12 cellular contexts compared by ENCODE assay signal in genomic region chr12:121663610-121663929, GRCh38. TPM values are rescaled to one million over a fixed set of nuclear protein-coding genes. Genes with fewer than 3 reads are reported as not detected.
DNase-seq lines count a peak whose midpoint lies in the region; ATAC-seq and TF ChIP-seq lines count a peak whose summit lies in the region.
"Had no signal": no experiment of that assay in that cellular context is flagged by ENCODE, and none has a peak within 500 bp of the region (broad histone marks: within the 10 kb centered on the region; RNA-seq: fewer than 3 reads in every experiment).

No MANE protein-coding gene starts in this region.

- H2AK5ac ChIP-seq in trophoblast cell (ENCODE audit: low read length): no peak overlapping the region

- no peak overlapping the region for H2BK12ac ChIP-seq in trophoblast cell (ENCODE audit: low read length)

- H3K4me1 ChIP-seq in OCI-LY1 (ENCODE audit: insufficient read depth, low read length, severe bottlenecking) (peaks cover 39% of the 10 kb centered on the region), trophoblast cell (ENCODE audit: control insufficient read depth in 1 of 2, insufficient read depth in 2 of 2, low read length in 2 of 2) (peaks cover 7 to 10% of the 10 kb centered on the region in 2 experiments)
- H3K4me1 ChIP-seq: parathyroid adenoma had no signal

- peaks cover 74% of the 10 kb centered on the region for H3K4me1 Mint-ChIP-seq in activated naive CD4-positive, alpha-beta T cell treated with anti-CD3 and anti-CD28 coated beads for 36 hours (ENCODE audit: low read depth)
- peaks cover 77% of the 10 kb centered on the region for H3K4me1 Mint-ChIP-seq in dendritic cell treated with granulocyte-macrophage colony-stimulating factor and Interleukin-4, amounts not matched to agents 40 ng/mL and 50 ng/mL, for 4 days (ENCODE audit: low read depth)
- peaks cover 92% of the 10 kb centered on the region for H3K4me1 Mint-ChIP-seq in stimulated activated naive CD8-positive, alpha-beta T cell treated with anti-CD3 and anti-CD28 coated beads, Interleukin-15, amount 100 ng/mL, for 72 hours

- no peaks in the 10 kb centered on the region for H3K9me3 Mint-ChIP-seq in activated naive CD4-positive, alpha-beta T cell treated with anti-CD3 and anti-CD28 coated beads for 36 hours
- H3K9me3 Mint-ChIP-seq in activated naive CD4-positive, alpha-beta T cell treated with anti-CD3 and anti-CD28 coated beads, Interleukin-2, amount 50 U/mL, for 72 hours: no peaks in the 10 kb centered on the region
- H3K9me3 Mint-ChIP-seq in dendritic cell treated with granulocyte-macrophage colony-stimulating factor and Interleukin-4, amounts not matched to agents 40 ng/mL and 50 ng/mL, for 4 days: no peaks in the 10 kb centered on the region
- no peaks in the 10 kb centered on the region for H3K9me3 Mint-ChIP-seq in stimulated activated naive CD8-positive, alpha-beta T cell treated with anti-CD3 and anti-CD28 coated beads, Interleukin-15, amount 100 ng/mL, for 72 hours
- H3K9me3 Mint-ChIP-seq: type B pancreatic cell had no signal

- H3K27ac Mint-ChIP-seq in activated naive CD4-positive, alpha-beta T cell treated with anti-CD3 and anti-CD28 coated beads for 36 hours: peak overlapping the region; percentile 62
- H3K27ac Mint-ChIP-seq in activated naive CD4-positive, alpha-beta T cell treated with anti-CD3 and anti-CD28 coated beads, Interleukin-2, amount 50 U/mL, for 72 hours: peak overlapping the region in 1 of 2 donors; percentile 91
- H3K27ac Mint-ChIP-seq in dendritic cell treated with granulocyte-macrophage colony-stimulating factor and Interleukin-4, amounts not matched to agents 40 ng/mL and 50 ng/mL, for 4 days: peak overlapping the region; percentile 97
- peak overlapping the region; percentile 92 to 97 for H3K27ac Mint-ChIP-seq in stimulated activated naive CD8-positive, alpha-beta T cell treated with anti-CD3 and anti-CD28 coated beads, Interleukin-15, amount 100 ng/mL, for 72 hours
- H3K27ac Mint-ChIP-seq: type B pancreatic cell had no signal

- no peak overlapping the region for H2BK5ac ChIP-seq in trophoblast cell (ENCODE audit: low read depth, low read length, poor library complexity)

- H4K91ac ChIP-seq in trophoblast cell (ENCODE audit: low read depth, low read length): no peak overlapping the region

- H4K12ac ChIP-seq in trophoblast cell (ENCODE audit: low read depth, low read length): no peak overlapping the region

- peaks cover 3% of the 10 kb centered on the region for H3K79me1 ChIP-seq in trophoblast cell (ENCODE audit: low read length)

- TF ChIP-seq CTCF in OCI-LY1 (IDR thresholded peaks at IDR 0.05; ENCODE audit: low read length): no peak

- H4K8ac ChIP-seq in trophoblast cell (ENCODE audit: low read depth, low read length): no peak overlapping the region

- H3K79me2 ChIP-seq in OCI-LY1 (ENCODE audit: insufficient read depth, low read length): peaks cover 4% of the 10 kb centered on the region; the same call in 1 of the 2 replicates
- no peaks in the 10 kb centered on the region for H3K79me2 ChIP-seq in trophoblast cell (ENCODE audit: control insufficient read depth, insufficient read depth, low read length, poor library complexity)
- H3K79me2 ChIP-seq: parathyroid adenoma had no signal

- H3K27me3 ChIP-seq in OCI-LY1 (ENCODE audit: insufficient read depth, low read length): no peaks in the 10 kb centered on the region
- H3K27me3 ChIP-seq in trophoblast cell (ENCODE audit: insufficient read depth, low read length): no peaks in the 10 kb centered on the region

- no peaks in the 10 kb centered on the region for H3K9me3 ChIP-seq in OCI-LY1 (ENCODE audit: low read length)
- no peaks in the 10 kb centered on the region for H3K9me3 ChIP-seq in trophoblast cell (ENCODE audit: insufficient read depth, low read depth, low read length)

- H2BK120ac ChIP-seq in trophoblast cell (ENCODE audit: insufficient read depth, low read length, poor library complexity): no peak overlapping the region

- WGBS in trophoblast cell (ENCODE audit: extremely low coverage, insufficient coverage, insufficient read length): no CpG with 5 or more reads among the region's 3 CpGs

- 0 out of 2 replicates have a peak, but pooled peaks cover 4% of the 10 kb centered on the region for H3F3A ChIP-seq in OCI-LY1 (ENCODE audit: insufficient read depth, low read length)

- intact Hi-C loops in activated naive CD4-positive, alpha-beta T cell treated with anti-CD3 and anti-CD28 coated beads for 36 hours (cut with micrococcal nuclease): no loop called here
- intact Hi-C loops in dendritic cell treated with granulocyte-macrophage colony-stimulating factor and Interleukin-4, amounts not matched to agents 40 ng/mL and 50 ng/mL, for 4 days (cut with micrococcal nuclease): loop anchor here (5.0 kb wide), 1 partner anchor 36 kb away; the partner anchor contains the start of gene ORAI1

- H3K36me3 Mint-ChIP-seq in activated naive CD4-positive, alpha-beta T cell treated with anti-CD3 and anti-CD28 coated beads for 36 hours (ENCODE audit: low read depth): peaks cover 2% of the 10 kb centered on the region
- peaks cover 7 to 16% of the 10 kb centered on the region in 2 donors for H3K36me3 Mint-ChIP-seq in activated naive CD4-positive, alpha-beta T cell treated with anti-CD3 and anti-CD28 coated beads, Interleukin-2, amount 50 U/mL, for 72 hours
- H3K36me3 Mint-ChIP-seq in dendritic cell treated with granulocyte-macrophage colony-stimulating factor and Interleukin-4, amounts not matched to agents 40 ng/mL and 50 ng/mL, for 4 days (ENCODE audit: low read depth): peaks cover 37% of the 10 kb centered on the region
- H3K36me3 Mint-ChIP-seq: type B pancreatic cell had no signal

- H3K9ac ChIP-seq in OCI-LY1 (ENCODE audit: low read length): no peak overlapping the region
- H3K9ac ChIP-seq in trophoblast cell (ENCODE audit: low read length): no peak overlapping the region
- H3K9ac ChIP-seq: parathyroid adenoma had no signal

- DNase-seq in activated naive CD4-positive, alpha-beta T cell treated with anti-CD3 and anti-CD28 coated beads for 36 hours: no peak
- no peak for DNase-seq in activated naive CD4-positive, alpha-beta T cell treated with anti-CD3 and anti-CD28 coated beads, Interleukin-2, amount 50 U/mL, for 72 hours (ENCODE audit: low spot score in 2 of 2)
- no peak for DNase-seq in stimulated activated naive CD8-positive, alpha-beta T cell treated with anti-CD3 and anti-CD28 coated beads, Interleukin-15, amount 100 ng/mL, for 72 hours
- DNase-seq in iPS-NIHi11 (ENCODE audit: low spot score) (no peak), trophoblast cell (no peak)
- DNase-seq: mesenchymal stem cell, NCI-H774 had no signal

- H3K14ac ChIP-seq in trophoblast cell (ENCODE audit: low read length): no peak overlapping the region

- no peak overlapping the region for H3K4ac ChIP-seq in trophoblast cell (ENCODE audit: low read depth, low read length)

- ATAC-seq in activated naive CD4-positive, alpha-beta T cell treated with anti-CD3 and anti-CD28 coated beads, Interleukin-2, amount 50 U/mL, for 72 hours: no peak
- no peak for ATAC-seq in stimulated activated naive CD8-positive, alpha-beta T cell treated with anti-CD3 and anti-CD28 coated beads, Interleukin-15, amount 100 ng/mL, for 72 hours
- no peak for ATAC-seq in HG03571 (IDR thresholded peaks at IDR 0.05; ENCODE audit: unreplicated experiment)

- H2AFZ ChIP-seq in OCI-LY1 (ENCODE audit: low read length) (0 out of 2 replicates have a peak overlapping the region, but pooled peaks have one; percentile 27), trophoblast cell (ENCODE audit: insufficient read depth, low read length, poor library complexity) (no peak overlapping the region)
- H2AFZ ChIP-seq: parathyroid adenoma had no signal

- H3K23ac ChIP-seq in trophoblast cell (ENCODE audit: low read length): no peak overlapping the region

- H3K9me2 ChIP-seq in OCI-LY1 (ENCODE audit: low read depth, low read length): no peaks in the 10 kb centered on the region

- no peak overlapping the region for H3K18ac ChIP-seq in trophoblast cell (ENCODE audit: low read length)

- H3K27ac ChIP-seq in OCI-LY1 (ENCODE audit: low read depth, low read length, poor library complexity, severe bottlenecking) (peak overlapping the region; percentile 29), trophoblast cell (ENCODE audit: low read depth, low read length) (no peak overlapping the region)
- H3K27ac ChIP-seq: parathyroid adenoma had no signal

- H4K20me1 ChIP-seq in OCI-LY1 (ENCODE audit: insufficient read depth, low read length): no peaks in the 10 kb centered on the region

- H3K4me3 ChIP-seq in OCI-LY1 (ENCODE audit: low read depth, low read length, poor library complexity, severe bottlenecking): peak overlapping the region; percentile 94
- H3K4me3 ChIP-seq in trophoblast cell (ENCODE audit: low read depth, low read length): no peak overlapping the region

- no peaks in the 10 kb centered on the region for H3K27me3 Mint-ChIP-seq in activated naive CD4-positive, alpha-beta T cell treated with anti-CD3 and anti-CD28 coated beads for 36 hours (ENCODE audit: low read depth)
- H3K27me3 Mint-ChIP-seq in dendritic cell treated with granulocyte-macrophage colony-stimulating factor and Interleukin-4, amounts not matched to agents 40 ng/mL and 50 ng/mL, for 4 days: no peaks in the 10 kb centered on the region
- H3K27me3 Mint-ChIP-seq in stimulated activated naive CD8-positive, alpha-beta T cell treated with anti-CD3 and anti-CD28 coated beads, Interleukin-15, amount 100 ng/mL, for 72 hours: no peaks in the 10 kb centered on the region
- H3K27me3 Mint-ChIP-seq: type B pancreatic cell had no signal

- H3K36me3 ChIP-seq in OCI-LY1 (ENCODE audit: insufficient read depth, low read length): peaks cover 11% of the 10 kb centered on the region; the same call in 1 of the 2 replicates
- H3K36me3 ChIP-seq in trophoblast cell (ENCODE audit: control insufficient read depth in 1 of 2, insufficient read depth in 2 of 2, low read length in 2 of 2): no peaks in the 10 kb centered on the region

- CTCF ChIA-PET in activated naive CD4-positive, alpha-beta T cell treated with anti-CD3 and anti-CD28 coated beads for 36 hours (lab: Charles Lee): no interaction called here

- peak overlapping the region; percentile 73 for H3K4me3 Mint-ChIP-seq in activated naive CD4-positive, alpha-beta T cell treated with anti-CD3 and anti-CD28 coated beads for 36 hours
- peak overlapping the region; percentile 90 for H3K4me3 Mint-ChIP-seq in dendritic cell treated with granulocyte-macrophage colony-stimulating factor and Interleukin-4, amounts not matched to agents 40 ng/mL and 50 ng/mL, for 4 days
- H3K4me3 Mint-ChIP-seq in stimulated activated naive CD8-positive, alpha-beta T cell treated with anti-CD3 and anti-CD28 coated beads, Interleukin-15, amount 100 ng/mL, for 72 hours: peak overlapping the region; percentile 94 to 98
- H3K4me3 Mint-ChIP-seq: type B pancreatic cell had no signal

- peak overlapping the region; percentile 93 for H3K4me2 ChIP-seq in OCI-LY1 (ENCODE audit: low read length)
- no peak overlapping the region for H3K4me2 ChIP-seq in trophoblast cell (ENCODE audit: low read length)

RNA-seq across cellular contexts. Expression of gene MORN3, which starts 5.9 kb away (rescaled TPM):
- total RNA-seq in activated naive CD4-positive, alpha-beta T cell treated with anti-CD3 and anti-CD28 coated beads for 36 hours: 1 to 10 TPM; 2.6 to 2.9 TPM
- total RNA-seq in activated naive CD4-positive, alpha-beta T cell treated with anti-CD3 and anti-CD28 coated beads, Interleukin-2, amount 50 U/mL, for 72 hours: 1 to 10 TPM; 1.3 to 2.9 TPM
- polyA plus RNA-seq in trophoblast cell (2013): 1.5 TPM in 2 replicates

RNA-seq across cellular contexts. Expression of gene ORAI1, which starts 37.2 kb away (rescaled TPM):
- total RNA-seq in activated naive CD4-positive, alpha-beta T cell treated with anti-CD3 and anti-CD28 coated beads for 36 hours: 10 to 100 TPM; 21.1 to 21.8 TPM
- 10 to 100 TPM; 23.0 to 23.2 TPM for total RNA-seq in activated naive CD4-positive, alpha-beta T cell treated with anti-CD3 and anti-CD28 coated beads, Interleukin-2, amount 50 U/mL, for 72 hours
- 17.2 and 17.7 TPM in 2 replicates for polyA plus RNA-seq in trophoblast cell (2013)

RNA-seq across cellular contexts. Expression of gene TMEM120B, which starts 49.0 kb away (rescaled TPM):
- total RNA-seq in activated naive CD4-positive, alpha-beta T cell treated with anti-CD3 and anti-CD28 coated beads for 36 hours: 1 to 10 TPM; 5.5 to 6.3 TPM
- total RNA-seq in activated naive CD4-positive, alpha-beta T cell treated with anti-CD3 and anti-CD28 coated beads, Interleukin-2, amount 50 U/mL, for 72 hours: 10 to 100 TPM in 1 of 2 donors, 1 to 10 TPM in 1; 6.3 to 11.8 TPM
- polyA plus RNA-seq in trophoblast cell (2013): 11.5 and 13.2 TPM in 2 replicates
